Comparison of ENCODE assay signal across 16 cellular contexts in the genomic region with DNA sequence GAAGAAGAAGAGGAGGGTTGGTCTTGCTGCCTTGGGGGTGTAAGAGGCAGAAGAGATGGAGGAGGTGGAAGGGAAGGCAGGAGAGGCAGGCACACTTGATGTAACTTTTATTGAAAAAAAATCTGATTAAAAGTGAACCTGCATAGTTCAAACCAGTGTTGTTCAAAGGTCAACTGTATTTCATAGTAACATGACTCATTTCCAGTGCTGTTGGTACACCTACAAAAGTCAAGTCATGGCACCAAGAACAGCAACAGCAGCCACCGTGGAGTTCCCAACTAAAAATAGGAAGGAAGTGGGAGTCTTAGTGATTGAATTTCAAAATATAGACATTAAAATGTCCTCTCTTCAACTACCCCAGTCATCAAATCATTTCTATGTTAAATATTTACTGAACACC.
DNase-seq lines count a peak whose midpoint lies in the region; ATAC-seq and TF ChIP-seq lines count a peak whose summit lies in the region.
"Had no signal": no experiment of that assay in that cellular context is flagged by ENCODE, and none has a peak within 500 bp of the region (broad histone marks: within the 10 kb centered on the region; RNA-seq: fewer than 3 reads in every experiment).

No MANE protein-coding gene starts in this region.

- BruUV-seq in MCF 10A (replicated peaks; lab: Mats Ljungman, UMichigan) (no TSS peak), Panc1 (replicated peaks; lab: Mats Ljungman, UMichigan) (no TSS peak)

- H3K4me3 Mint-ChIP-seq in MCF 10A (ENCODE audit: unreplicated experiment): no peak overlapping the region

- H3K27me3 Mint-ChIP-seq in MCF 10A (ENCODE audit: insufficient read depth, unreplicated experiment): no peaks in the 10 kb centered on the region

- POLR2A ChIA-PET in MCF 10A (lab: Yijun Ruan, JAX) (no interaction called here), Panc1 (lab: Charles Lee) (no interaction called here)

- no peak overlapping the region for H3K27ac ChIP-seq in breast epithelium
- H3K27ac ChIP-seq in Panc1 (ENCODE audit: low read length): peak overlapping the region; percentile 82
- no peak overlapping the region for H3K27ac ChIP-seq in Peyer's patch
- H3K27ac ChIP-seq: testis had no signal

- H3K27ac Mint-ChIP-seq in MCF 10A (ENCODE audit: low read depth, unreplicated experiment): peak overlapping the region; percentile 50

- peak; percentile 75 for DNase-seq in MCF 10A (ENCODE audit: unreplicated experiment)
- no peak for DNase-seq in breast epithelium (ENCODE audit: low spot score in 2 of 2)
- DNase-seq in Panc1 (ENCODE audit: low read depth, low spot score): peak; percentile 53
- peak; percentile 43 for DNase-seq in epithelial cell of proximal tubule (ENCODE audit: low read depth)
- DNase-seq in nucleus accumbens (lab: John Stamatoyannopoulos, UW): no peak
- no peak for DNase-seq in Peyer's patch
- DNase-seq: activated CD4-positive, CD25-positive, alpha-beta regulatory T cell; amygdala; DMS 273 treated with DMSO at 0.1 percent for 48 hours; NCI-H1105 treated with DMSO at 0.1 percent for 48 hours; NCI-H226; occipital lobe; stimulated activated CD4-positive, alpha-beta T cell treated with anti-CD3 and anti-CD28 coated beads, Interleukin-12 subunit alpha, Interleukin-12 subunit beta, amount 100 ng/mL, for 4 hours; testis had no signal

- H3K4me1 Mint-ChIP-seq in MCF 10A (ENCODE audit: insufficient read depth, unreplicated experiment): peaks cover 21% of the 10 kb centered on the region

- TF ChIP-seq POLR2A in breast epithelium (IDR thresholded peaks at IDR 0.05) (no peak), Peyer's patch (IDR thresholded peaks at IDR 0.05) (no peak)

- intact Hi-C loops in MCF 10A (cut with micrococcal nuclease) (loop anchor here (10.0 kb wide), 1 partner anchor 157 kb away; no protein-coding TSS in a partner anchor), breast epithelium (cut with DNase I; ENCODE audit: low total_unique reads) (no loop called here), Panc1 (cut with micrococcal nuclease; ENCODE audit: unreplicated experiment) (no loop called here)

- H3K4me1 ChIP-seq in breast epithelium (no peaks in the 10 kb centered on the region), Panc1 (ENCODE audit: control insufficient read depth, insufficient read depth, low read length) (peaks cover 22% of the 10 kb centered on the region), Peyer's patch (no peaks in the 10 kb centered on the region)

- H3K4me3 ChIP-seq in breast epithelium: no peak overlapping the region
- H3K4me3 ChIP-seq in Panc1 (ENCODE audit: low read depth in 2 of 2, low read length in 2 of 2): no peak overlapping the region
- no peak overlapping the region for H3K4me3 ChIP-seq in epithelial cell of proximal tubule (ENCODE audit: low read depth, low read length)
- no peak overlapping the region for H3K4me3 ChIP-seq in Peyer's patch
- H3K4me3 ChIP-seq: testis had no signal

- no peaks in the 10 kb centered on the region for H3K36me3 ChIP-seq in breast epithelium
- H3K36me3 ChIP-seq in Panc1 (ENCODE audit: control insufficient read depth, insufficient read depth, low read length): no peaks in the 10 kb centered on the region
- no peaks in the 10 kb centered on the region for H3K36me3 ChIP-seq in Peyer's patch

- CTCF ChIA-PET in MCF 10A (lab: Yijun Ruan, JAX): no interaction called here
- CTCF ChIA-PET in Panc1 (lab: Charles Lee): no interaction called here

- H3K9me3 Mint-ChIP-seq in MCF 10A (ENCODE audit: unreplicated experiment): no peaks in the 10 kb centered on the region

- TF ChIP-seq CTCF in MCF 10A (IDR thresholded peaks at IDR 0.05; ENCODE audit: unreplicated experiment): no peak
- no peak for TF ChIP-seq CTCF in breast epithelium (IDR thresholded peaks at IDR 0.05)
- TF ChIP-seq CTCF in Panc1 (IDR thresholded peaks at IDR 0.05): no peak
- no peak for TF ChIP-seq CTCF in epithelial cell of proximal tubule (conservative IDR thresholded peaks at IDR 0.05; ENCODE audit: low read depth, low read length)
- no peak for TF ChIP-seq CTCF in Peyer's patch (IDR thresholded peaks at IDR 0.05)

- in situ Hi-C loops in Panc1 (cut with HindIII; ENCODE audit: low pct_unique_long_range_greater_than_20kb, low sequenced_read_pairs): no loop called here

- peaks cover 7% of the 10 kb centered on the region for H3K36me3 Mint-ChIP-seq in MCF 10A (ENCODE audit: insufficient read depth, unreplicated experiment)

- H3K27me3 ChIP-seq in breast epithelium (no peaks in the 10 kb centered on the region), Panc1 (ENCODE audit: control insufficient read depth, insufficient read depth, low read length) (no peaks in the 10 kb centered on the region), Peyer's patch (no peaks in the 10 kb centered on the region)
- H3K27me3 ChIP-seq: testis had no signal

- H3K9me3 ChIP-seq in breast epithelium (no peaks in the 10 kb centered on the region), Panc1 (ENCODE audit: control insufficient read depth, insufficient read depth, low read depth, low read length) (no peaks in the 10 kb centered on the region), Peyer's patch (no peaks in the 10 kb centered on the region)
- H3K9me3 ChIP-seq: testis had no signal

- peak; percentile 61 for ATAC-seq in Panc1
- ATAC-seq in GM18909 (IDR thresholded peaks at IDR 0.05; ENCODE audit: poor library complexity, unreplicated experiment): no peak
- no peak for ATAC-seq in GM21619 (IDR thresholded peaks at IDR 0.05; ENCODE audit: unreplicated experiment)

Comparison
In these comparisons a context has a peak if more than half of its experiments do, and no peak if none do; other contexts are left out.
1. DNase-seq: peak in MCF 10A (single experiment), Panc1 (single experiment) and epithelial cell of proximal tubule (single experiment); none in breast epithelium (0 of 2), nucleus accumbens (0 of 56) and Peyer's patch (0 of 3).